8 cellular contexts compared by ENCODE assay signal in the genomic region with DNA sequence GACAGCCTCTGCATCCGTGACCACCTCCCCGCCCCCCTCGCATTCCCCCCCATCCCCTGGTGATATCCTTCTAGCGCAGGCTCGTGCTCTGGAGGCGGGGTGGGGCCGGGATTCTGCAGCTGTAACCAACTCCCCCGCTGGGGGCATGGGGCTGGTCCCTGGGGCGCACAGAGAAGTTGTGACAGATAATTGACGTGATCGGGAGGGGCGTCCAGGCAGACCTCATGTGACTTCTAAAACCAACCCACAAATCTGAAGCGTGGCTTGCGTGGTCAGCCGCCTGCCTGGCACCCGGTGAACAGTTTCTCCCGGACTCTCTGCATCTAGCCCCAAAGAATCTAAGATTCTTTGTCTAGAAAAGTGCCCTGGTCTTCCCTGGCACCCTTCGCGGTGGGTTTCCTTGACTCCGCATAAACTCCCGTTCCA.
DNase-seq lines count a peak whose midpoint lies in the region; ATAC-seq and TF ChIP-seq lines count a peak whose summit lies in the region.

No MANE protein-coding gene starts in this region.

- H3K4me1 ChIP-seq in neutrophil (ENCODE audit: control insufficient read depth in 1 of 2, insufficient read depth in 1 of 2, low read depth in 1 of 2, low read length in 1 of 2) (peaks cover 45 to 48% of the 10 kb centered on the region in 2 experiments), Karpas-422 (ENCODE audit: low read length) (no peaks in the 10 kb centered on the region)

- no peak overlapping the region for H2AFZ ChIP-seq in Karpas-422 (ENCODE audit: low read length)

- H4K20me1 ChIP-seq in Karpas-422 (ENCODE audit: insufficient read depth, low read depth, low read length), result no peaks in the 10 kb centered on the region

- peaks cover 7% of the 10 kb centered on the region for H3K9me3 Mint-ChIP-seq in WTC11

- no peaks in the 10 kb centered on the region; the same call in 1 of the 2 replicates for H3K36me3 Mint-ChIP-seq in WTC11

- no peaks in the 10 kb centered on the region for H3K9me3 ChIP-seq in neutrophil
- H3K9me3 ChIP-seq in Karpas-422 (ENCODE audit: low read length), result no peaks in the 10 kb centered on the region

- H3K27me3 Mint-ChIP-seq in WTC11 (ENCODE audit: low read depth), result peaks cover 50% of the 10 kb centered on the region

- peak overlapping the region; percentile 96 for H3K27ac ChIP-seq in neutrophil
- no peak overlapping the region for H3K27ac ChIP-seq in Karpas-422 (ENCODE audit: low read length)

- ATAC-seq in WTC11 (peak; percentile 15), GM21360 (IDR thresholded peaks at IDR 0.05; ENCODE audit: unreplicated experiment) (no peak)

- H3K4me3 ChIP-seq in foreskin fibroblast (ENCODE audit: low read depth in 1 of 2, low read length in 2 of 2), result peak overlapping the region; percentile 62 to 73
- peak overlapping the region; percentile 74 to 90 for H3K4me3 ChIP-seq in neutrophil (ENCODE audit: low read depth in 1 of 2, low read length in 1 of 2)
- no peak overlapping the region for H3K4me3 ChIP-seq in Karpas-422 (ENCODE audit: low read length)

- CTCF ChIA-PET in WTC11 (lab: Charles Lee), result interaction anchor here (0.7 to 2.8 kb wide), 8 partner anchors 14 to 99 kb away, joined by 3 to 10 read pairs (median 4); no protein-coding TSS in a partner anchor

- POLR2A ChIA-PET in WTC11 (lab: Charles Lee), result no interaction called here

- H3K4me2 ChIP-seq in Karpas-422 (ENCODE audit: low read depth, low read length, poor library complexity, severe bottlenecking), result no peak overlapping the region

- no peak overlapping the region for H3K27ac Mint-ChIP-seq in WTC11

- peaks cover 27% of the 10 kb centered on the region for H3K4me1 Mint-ChIP-seq in WTC11

- H3K36me3 ChIP-seq in neutrophil (no peaks in the 10 kb centered on the region), Karpas-422 (ENCODE audit: insufficient read depth, low read length) (no peaks in the 10 kb centered on the region)

- no peaks in the 10 kb centered on the region for H3K9me2 ChIP-seq in Karpas-422 (replicated peaks; ENCODE audit: insufficient read depth, low read length)

- peak; percentile 9 for DNase-seq in CD1c-positive myeloid dendritic cell (ENCODE audit: extremely low spot score)
- DNase-seq in WTC11 (ENCODE audit: low spot score), result peak; percentile 42
- peak in 1 of 2 donors; percentile 57 for DNase-seq in foreskin fibroblast
- DNase-seq in NCI-H1092 (lab: John Stamatoyannopoulos, UW), result no peak
- no peak for DNase-seq in HT-29 (ENCODE audit: low spot score)
- DNase-seq in Karpas-422, result no peak

- H3K79me2 ChIP-seq in Karpas-422 (ENCODE audit: low read length), result no peaks in the 10 kb centered on the region

- H3K9ac ChIP-seq in Karpas-422 (ENCODE audit: low read length), result no peak overlapping the region

- no peaks in the 10 kb centered on the region for H3K27me3 ChIP-seq in neutrophil
- H3K27me3 ChIP-seq in Karpas-422 (ENCODE audit: low read length), result no peaks in the 10 kb centered on the region

- no peak for TF ChIP-seq CTCF in WTC11 (IDR thresholded peaks at IDR 0.05)
- no peak for TF ChIP-seq CTCF in foreskin fibroblast (IDR thresholded peaks at IDR 0.05; ENCODE audit: low read depth, low read length)
- TF ChIP-seq CTCF in neutrophil (IDR thresholded peaks at IDR 0.05), result peak; percentile 33

- H3K4me3 Mint-ChIP-seq in WTC11, result peak overlapping the region; percentile 78

TF ChIP-seq in WTC11, 78 proteins besides CTCF, POLR2A, EP300 and RAD21:
- TF ChIP-seq USF1 (CRISPR knock-in tag; IDR thresholded peaks at IDR 0.05), result no peak

Comparison
In these comparisons a context has a peak if more than half of its experiments do, and no peak if none do; other contexts are left out.
1. DNase-seq: peak in CD1c-positive myeloid dendritic cell (single experiment) and WTC11 (single experiment); none in NCI-H1092 (single experiment), HT-29 (single experiment) and Karpas-422 (single experiment).